In genomic region chr6:33405541-33405940, GRCh38 we compare ENCODE assay signal across 21 cellular contexts. TPM values are rescaled to one million over a fixed set of nuclear protein-coding genes. Genes with fewer than 3 reads are reported as not detected.
DNase-seq lines count a peak whose midpoint lies in the region; TF ChIP-seq lines count a peak whose summit lies in the region.
"Had no signal": no experiment of that assay in that cellular context is flagged by ENCODE, and none has a peak within 500 bp of the region (broad histone marks: within the 10 kb centered on the region; RNA-seq: fewer than 3 reads in every experiment).

No MANE protein-coding gene starts in this region.

- peaks cover 7% of the 10 kb centered on the region for H3K23me2 ChIP-seq in H9 (ENCODE audit: insufficient read length, low read depth, low read length, poor library complexity, severe bottlenecking)

- intact Hi-C loops in activated naive CD4-positive, alpha-beta T cell treated with anti-CD3 and anti-CD28 coated beads for 36 hours (cut with micrococcal nuclease), result no loop called here

- H3K79me1 ChIP-seq in H9 (ENCODE audit: insufficient read depth, low read depth, low read length, poor library complexity, severe bottlenecking), result no peaks in the 10 kb centered on the region
- H3K79me1 ChIP-seq in neuronal stem cell (ENCODE audit: low read depth, low read length), result no peaks in the 10 kb centered on the region

- H2BK120ac ChIP-seq in H9 (ENCODE audit: low read depth, low read length, poor library complexity, severe bottlenecking) (no peak overlapping the region), neuronal stem cell (ENCODE audit: low read depth, low read length) (no peak overlapping the region)

- H2AK5ac ChIP-seq in H9 (ENCODE audit: insufficient read length, low read length) (no peak overlapping the region), neuronal stem cell (ENCODE audit: low read depth, low read length) (no peak overlapping the region)

- H2BK5ac ChIP-seq in H9 (ENCODE audit: insufficient read length, low read length) (no peak overlapping the region), neuronal stem cell (ENCODE audit: low read length) (no peak overlapping the region)

- no peak overlapping the region for H2BK20ac ChIP-seq in H9 (ENCODE audit: low read depth, low read length, poor library complexity, severe bottlenecking)

- H3K56ac ChIP-seq in H9 (ENCODE audit: insufficient read length, low read depth, low read length), result no peak overlapping the region

- no peaks in the 10 kb centered on the region for H3K9me3 Mint-ChIP-seq in activated naive CD4-positive, alpha-beta T cell treated with anti-CD3 and anti-CD28 coated beads for 36 hours
- no peaks in the 10 kb centered on the region; a peak in 1 of 5 replicates for H3K9me3 Mint-ChIP-seq in H9
- H3K9me3 Mint-ChIP-seq: memory B cell, naive B cell had no signal

- no peaks in the 10 kb centered on the region for H3K27me3 Mint-ChIP-seq in activated naive CD4-positive, alpha-beta T cell treated with anti-CD3 and anti-CD28 coated beads for 36 hours (ENCODE audit: low read depth)
- no peaks in the 10 kb centered on the region; the same call in 1 of the 2 replicates for H3K27me3 Mint-ChIP-seq in H9 (ENCODE audit: low read depth)
- H3K27me3 Mint-ChIP-seq: memory B cell, naive B cell had no signal

- H3T11ph ChIP-seq in H9 (ENCODE audit: low read length), result no peak overlapping the region

- CTCF ChIA-PET in activated naive CD4-positive, alpha-beta T cell treated with anti-CD3 and anti-CD28 coated beads for 36 hours (lab: Charles Lee), result no interaction called here

- no peak overlapping the region for H2AFZ ChIP-seq in H9 (ENCODE audit: low read length)
- no peak overlapping the region for H2AFZ ChIP-seq in neuronal stem cell (ENCODE audit: low read length)

- H4K8ac ChIP-seq in H9 (replicated peaks; ENCODE audit: insufficient read length, low read depth, low read length) (no peak overlapping the region), neuronal stem cell (ENCODE audit: low read depth, low read length) (peak overlapping the region; percentile 83)

- H3K36me3 ChIP-seq in neuronal stem cell (replicated peaks in 1 of 2; ENCODE audit: control insufficient read depth in 2 of 2, insufficient read depth in 2 of 2, low read length in 2 of 2), result peaks cover 47 to 87% of the 10 kb centered on the region in 2 donors
- H3K36me3 ChIP-seq: colonic mucosa, sigmoid colon, vagina had no signal

- no peak overlapping the region for H3K27ac Mint-ChIP-seq in activated naive CD4-positive, alpha-beta T cell treated with anti-CD3 and anti-CD28 coated beads for 36 hours
- peak overlapping the region in 2 of 3 experiments; percentile 5 to 45; a peak in 1 of 7 replicates for H3K27ac Mint-ChIP-seq in H9

- peak; percentile 15 for DNase-seq in activated naive CD4-positive, alpha-beta T cell treated with anti-CD3 and anti-CD28 coated beads for 36 hours
- DNase-seq in activated naive CD4-positive, alpha-beta T cell treated with Interleukin-2 at 50 U/mL for 16 hours, result no peak
- DNase-seq in H9 (no peak), neuronal stem cell (ENCODE audit: low spot score) (no peak), EL (no peak), UCSD-AML1 (lab: John Stamatoyannopoulos, UW; ENCODE audit: unreplicated experiment) (no peak)
- DNase-seq in stimulated activated CD4-positive, alpha-beta T cell treated with anti-CD3 and anti-CD28 coated beads, Interleukin-12 subunit alpha, Interleukin-12 subunit beta, amount 100 ng/mL, for 4 hours, result no peak
- DNase-seq: activated CD4-positive, alpha-beta T cell treated with anti-CD3 and anti-CD28 coated beads for 4 hours; brain microvascular endothelial cell; colonic mucosa; DND-41; naive B cell; NCI-H1092 treated with DMSO at 0.1 percent for 48 hours; NCI-H2081 treated with DMSO at 0.1 percent for 48 hours; NCI-H510A treated with DMSO at 0.1 percent for 48 hours; sigmoid colon; SK-N-SH; testis had no signal

- H3K4me1 ChIP-seq in H9 (ENCODE audit: insufficient read depth, low read length) (no peaks in the 10 kb centered on the region), neuronal stem cell (ENCODE audit: control insufficient read depth in 2 of 2, insufficient read depth in 1 of 2, low read depth in 1 of 2, low read length in 2 of 2) (peaks cover 0 to 4% of the 10 kb centered on the region in 2 donors)
- H3K4me1 ChIP-seq: colonic mucosa had no signal

- H3K9me3 ChIP-seq in H9 (ENCODE audit: control insufficient read depth, low read depth, low read length), result no peaks in the 10 kb centered on the region
- no peaks in the 10 kb centered on the region for H3K9me3 ChIP-seq in neuronal stem cell (replicated peaks in 1 of 2; ENCODE audit: control insufficient read depth in 2 of 2, insufficient read depth in 1 of 2, low read depth in 1 of 2, low read length in 2 of 2)
- H3K9me3 ChIP-seq: colonic mucosa, sigmoid colon, SK-N-SH, testis, vagina had no signal

- H4K20me1 ChIP-seq in H9 (ENCODE audit: control insufficient read depth, insufficient read depth, insufficient read length), result no peaks in the 10 kb centered on the region

- H3K14ac ChIP-seq in H9 (ENCODE audit: insufficient read depth, low read length), result no peak overlapping the region
- H3K14ac ChIP-seq in neuronal stem cell (ENCODE audit: low read length), result no peak overlapping the region

- H3K4me2 ChIP-seq in H9 (ENCODE audit: insufficient read depth, insufficient read length, low read length), result no peak overlapping the region
- no peak overlapping the region for H3K4me2 ChIP-seq in neuronal stem cell (ENCODE audit: insufficient read depth, low read length, poor library complexity, severe bottlenecking)
- H3K4me2 ChIP-seq: SK-N-SH had no signal

- H3K23ac ChIP-seq in H9 (ENCODE audit: insufficient read length, low read depth, low read length), result no peak overlapping the region
- H3K23ac ChIP-seq in neuronal stem cell (ENCODE audit: low read depth, low read length, poor library complexity), result no peak overlapping the region

- TF ChIP-seq CTCF in H9 (conservative IDR thresholded peaks at IDR 0.05) (no peak), VCaP (conservative IDR thresholded peaks at IDR 0.05) (no peak)

- H3K27ac ChIP-seq in H9 (ENCODE audit: insufficient read length, low read depth, low read length), result no peak overlapping the region
- H3K27ac ChIP-seq in VCaP, result peak overlapping the region; percentile 95
- no peak overlapping the region for H3K27ac ChIP-seq in neuronal stem cell (replicated peaks; ENCODE audit: low read length)
- H3K27ac ChIP-seq: brain microvascular endothelial cell, colonic mucosa, sigmoid colon, testis, vagina had no signal

- H3K79me2 ChIP-seq in H9 (ENCODE audit: insufficient read depth, low read length), result no peaks in the 10 kb centered on the region

- H2BK12ac ChIP-seq in H9 (ENCODE audit: insufficient read length, low read depth, low read length) (no peak overlapping the region), neuronal stem cell (ENCODE audit: low read length) (no peak overlapping the region)

- no CpG with 5 or more reads among the region's 10 CpGs for WGBS in H9 (ENCODE audit: extremely low coverage, insufficient read length, low lambda C conversion rate)
- WGBS in neuronal stem cell (ENCODE audit: extremely low coverage in 2 of 2, insufficient read length in 2 of 2, insufficient replicate concordance in 1 of 2), 2 donors, result no CpG with 5 or more reads among the region's 10 CpGs

- H3K36me3 Mint-ChIP-seq in activated naive CD4-positive, alpha-beta T cell treated with anti-CD3 and anti-CD28 coated beads for 36 hours (ENCODE audit: low read depth), result peaks cover 52% of the 10 kb centered on the region
- H3K36me3 Mint-ChIP-seq in H9 (ENCODE audit: insufficient read depth in 1 of 3, low read depth in 3 of 3), result peaks cover 35 to 76% (median 73%) of the 10 kb centered on the region in 3 experiments; a peak in 6 of 7 replicates
- H3K36me3 Mint-ChIP-seq: memory B cell, naive B cell had no signal

- no peak overlapping the region for H2BK15ac ChIP-seq in H9 (ENCODE audit: low read depth, low read length)
- H2BK15ac ChIP-seq in neuronal stem cell (ENCODE audit: low read length), result no peak overlapping the region

- no peak overlapping the region for H4K91ac ChIP-seq in H9 (ENCODE audit: insufficient read length, low read depth, low read length)
- no peak overlapping the region for H4K91ac ChIP-seq in neuronal stem cell (ENCODE audit: low read depth, low read length, poor library complexity)

- no peak overlapping the region for H3K4me3 ChIP-seq in neuronal stem cell (ENCODE audit: low read length in 2 of 2)
- H3K4me3 ChIP-seq: colonic mucosa, sigmoid colon, testis, vagina had no signal

- no peak overlapping the region for H3K9ac ChIP-seq in H9 (ENCODE audit: extremely low read depth, insufficient read length, low read length)
- no peak overlapping the region for H3K9ac ChIP-seq in neuronal stem cell (ENCODE audit: low read depth, low read length, poor library complexity)
- H3K9ac ChIP-seq: SK-N-SH had no signal

- no peak overlapping the region for H3K18ac ChIP-seq in H9 (ENCODE audit: insufficient read length, low read depth, low read length)
- H3K18ac ChIP-seq in neuronal stem cell (ENCODE audit: low read length), result no peak overlapping the region

- H3K4me3 Mint-ChIP-seq in activated naive CD4-positive, alpha-beta T cell treated with anti-CD3 and anti-CD28 coated beads for 36 hours, result no peak overlapping the region
- H3K4me3 Mint-ChIP-seq in H9, result no peak overlapping the region
- H3K4me3 Mint-ChIP-seq: memory B cell had no signal

- H3K4me1 Mint-ChIP-seq in activated naive CD4-positive, alpha-beta T cell treated with anti-CD3 and anti-CD28 coated beads for 36 hours (ENCODE audit: low read depth), result peaks cover 8% of the 10 kb centered on the region
- H3K4me1 Mint-ChIP-seq in H9, result peaks cover 8 to 14% of the 10 kb centered on the region in 2 experiments

- H4K5ac ChIP-seq in H9 (ENCODE audit: insufficient read length, low read depth, low read length), result no peak overlapping the region

- H3K4ac ChIP-seq in H9 (ENCODE audit: low read depth, low read length), result no peak overlapping the region
- no peak overlapping the region for H3K4ac ChIP-seq in neuronal stem cell (ENCODE audit: low read length)

- H3K27me3 ChIP-seq in H9 (ENCODE audit: insufficient read depth, low read length) (no peaks in the 10 kb centered on the region), neuronal stem cell (ENCODE audit: control insufficient read depth in 3 of 3, insufficient read depth in 3 of 3, low read depth in 1 of 3, low read length in 3 of 3) (no peaks in the 10 kb centered on the region)
- H3K27me3 ChIP-seq: brain microvascular endothelial cell, colonic mucosa, sigmoid colon, testis, vagina had no signal

RNA-seq across cellular contexts. Expression of gene PHF1, which starts 5.3 kb away (rescaled TPM):
- total RNA-seq in activated naive CD4-positive, alpha-beta T cell treated with anti-CD3 and anti-CD28 coated beads for 36 hours, result 10 to 100 TPM; 31.0 to 32.3 TPM
- 49.8 and 56.8 TPM in 2 replicates for total RNA-seq in H9 (2021)
- 69.5 TPM for polyA plus RNA-seq in neuronal stem cell (2013, experiment 1 of 2)
- 68.8 TPM for polyA plus RNA-seq in neuronal stem cell (2013, experiment 2 of 2)

RNA-seq across cellular contexts. Expression of gene CUTA, which starts 12.4 kb away (rescaled TPM):
- 100 to 1,000 TPM; 163 to 181 TPM for total RNA-seq in activated naive CD4-positive, alpha-beta T cell treated with anti-CD3 and anti-CD28 coated beads for 36 hours
- 257 and 264 TPM in 2 replicates for total RNA-seq in H9 (2021)
- 434 TPM for polyA plus RNA-seq in neuronal stem cell (2013, experiment 1 of 2)
- 420 TPM for polyA plus RNA-seq in neuronal stem cell (2013, experiment 2 of 2)

RNA-seq across cellular contexts. Expression of gene KIFC1, which starts 13.9 kb away (rescaled TPM):
- total RNA-seq in activated naive CD4-positive, alpha-beta T cell treated with anti-CD3 and anti-CD28 coated beads for 36 hours, result 100 to 1,000 TPM; 107 TPM
- total RNA-seq in H9 (2021), result 73.1 and 73.8 TPM in 2 replicates
- polyA plus RNA-seq in neuronal stem cell (2013, experiment 1 of 2), result 84.1 TPM
- 83.4 TPM for polyA plus RNA-seq in neuronal stem cell (2013, experiment 2 of 2)

RNA-seq across cellular contexts. Expression of gene SYNGAP1, which starts 14.3 kb away (rescaled TPM):
- total RNA-seq in activated naive CD4-positive, alpha-beta T cell treated with anti-CD3 and anti-CD28 coated beads for 36 hours, result 10 to 100 TPM; 35.1 to 42.2 TPM
- total RNA-seq in H9 (2021), result 111 and 121 TPM in 2 replicates
- 57.5 TPM for polyA plus RNA-seq in neuronal stem cell (2013, experiment 1 of 2)
- polyA plus RNA-seq in neuronal stem cell (2013, experiment 2 of 2), result 54.1 TPM

RNA-seq across cellular contexts. Expression of gene ZBTB9, which starts 48.8 kb away (rescaled TPM):
- 1 to 10 TPM; 5.0 to 6.5 TPM for total RNA-seq in activated naive CD4-positive, alpha-beta T cell treated with anti-CD3 and anti-CD28 coated beads for 36 hours
- total RNA-seq in H9 (2021), result 48.1 and 53.1 TPM in 2 replicates
- polyA plus RNA-seq in neuronal stem cell (2013, experiment 1 of 2), result 7.6 TPM
- polyA plus RNA-seq in neuronal stem cell (2013, experiment 2 of 2), result 7.2 TPM
